In genomic region chr19:44685877-44686276, GRCh38 we compare ENCODE assay signal across 13 cellular contexts. TPM values are rescaled to one million over a fixed set of nuclear protein-coding genes. Genes with fewer than 3 reads are reported as not detected.
DNase-seq lines count a peak whose midpoint lies in the region; TF ChIP-seq lines count a peak whose summit lies in the region.
"Had no signal": no experiment of that assay in that cellular context is flagged by ENCODE, and none has a peak within 500 bp of the region (broad histone marks: within the 10 kb centered on the region; RNA-seq: fewer than 3 reads in every experiment).

No MANE protein-coding gene starts in this region.

- WGBS in GM23248 (ENCODE audit: low coverage in 1 of 2, low lambda C conversion rate in 2 of 2, missing lambda C conversion rate in 2 of 2), 2 experiments = 86 to 91% methylated on average over 4 of the region's 4 CpGs
- WGBS in smooth muscle cell (ENCODE audit: low lambda C conversion rate) = 29% methylated on average over 4 of the region's 4 CpGs

- no peaks in the 10 kb centered on the region for H3K9me2 ChIP-seq in GM23248 (ENCODE audit: insufficient read depth)

- no peak overlapping the region for H2AFZ ChIP-seq in GM23248
- H2AFZ ChIP-seq in fibroblast of lung (ENCODE audit: low read length) = no peak overlapping the region
- H2AFZ ChIP-seq in smooth muscle cell (ENCODE audit: low read depth) = no peak overlapping the region

- H3K9ac ChIP-seq in GM23248 (no peak overlapping the region), fibroblast of lung (ENCODE audit: insufficient read depth, low read length) (no peak overlapping the region), smooth muscle cell (ENCODE audit: low read depth) (no peak overlapping the region)

- H3K27me3 ChIP-seq in GM23248 (replicated peaks; ENCODE audit: insufficient read depth) (no peaks in the 10 kb centered on the region), fibroblast of lung (ENCODE audit: control insufficient read depth, insufficient read depth, low read length) (no peaks in the 10 kb centered on the region), smooth muscle cell (ENCODE audit: low read depth) (no peaks in the 10 kb centered on the region)
- H3K27me3 ChIP-seq: thyroid gland had no signal

- H3K4me2 ChIP-seq in GM23248 (ENCODE audit: unreplicated experiment) = no peak overlapping the region
- H3K4me2 ChIP-seq in fibroblast of lung (ENCODE audit: extremely low read depth, insufficient read depth, low read length) = no peak overlapping the region
- H3K4me2 ChIP-seq in smooth muscle cell = peak overlapping the region; percentile 32

- H3K36me3 ChIP-seq in GM23248 (ENCODE audit: low read depth) = no peaks in the 10 kb centered on the region
- H3K36me3 ChIP-seq in fibroblast of lung (ENCODE audit: control insufficient read depth, insufficient read depth, low read length) = peaks cover 6% of the 10 kb centered on the region
- H3K36me3 ChIP-seq in smooth muscle cell (ENCODE audit: low read depth) = no peaks in the 10 kb centered on the region
- H3K36me3 ChIP-seq: thyroid gland had no signal

- in situ Hi-C loops in GM23248 (cut with MboI) = no loop called here

- H3K27ac ChIP-seq in GM23248 = peak overlapping the region; percentile 59; the same call in 1 of the 2 replicates
- no peak overlapping the region for H3K27ac ChIP-seq in fibroblast of lung (ENCODE audit: insufficient read depth, low read length)
- H3K27ac ChIP-seq in smooth muscle cell (ENCODE audit: low read depth) = peak overlapping the region; percentile 66

- 0 out of 2 replicates have a peak, but pooled peaks cover 6% of the 10 kb centered on the region for H3K4me1 ChIP-seq in GM23248 (ENCODE audit: insufficient read depth)
- H3K4me1 ChIP-seq in fibroblast of lung (ENCODE audit: control insufficient read depth, extremely low read depth, insufficient read depth, low read length) = peaks cover 5% of the 10 kb centered on the region
- no peaks in the 10 kb centered on the region for H3K4me1 ChIP-seq in smooth muscle cell (ENCODE audit: low read depth)

- DNase-seq in GM23248 (peak; percentile 25), RPMI7951 (ENCODE audit: low read depth) (peak; percentile 57), fibroblast of lung (ENCODE audit: low read depth in 2 of 2) (peak; percentile 24 to 70), smooth muscle cell (lab: John Stamatoyannopoulos, UW; ENCODE audit: unreplicated experiment) (no peak), NCI-H524 treated with DMSO at 0.1 percent for 48 hours (lab: John Stamatoyannopoulos, UW) (no peak), H4 (ENCODE audit: low spot score) (no peak)
- no peak for DNase-seq in activated effector memory CD4-positive, alpha-beta T cell treated with anti-CD3 and anti-CD28 coated beads, Interleukin-2, amount 50 U/mL, for 16 hours
- DNase-seq: activated CD8-positive, alpha-beta memory T cell treated with anti-CD3 and anti-CD28 coated beads, Interleukin-2, amount 50 U/mL, for 4 hours; NCI-H1417; NCI-H82 had no signal

- peaks cover 9% of the 10 kb centered on the region; the same call in 1 of the 2 replicates for H3F3A ChIP-seq in GM23248 (ENCODE audit: insufficient read depth)
- no peaks in the 10 kb centered on the region for H3F3A ChIP-seq in smooth muscle cell (ENCODE audit: low read depth)

- H3K9me3 ChIP-seq in GM23248 (ENCODE audit: low read depth) (no peaks in the 10 kb centered on the region), fibroblast of lung (ENCODE audit: control insufficient read depth, insufficient read depth, low read depth, low read length) (no peaks in the 10 kb centered on the region), smooth muscle cell (replicated peaks; ENCODE audit: low read depth) (no peaks in the 10 kb centered on the region)
- H3K9me3 ChIP-seq: thyroid gland had no signal

- no peak overlapping the region for H3K4me3 ChIP-seq in GM23248
- no peak overlapping the region for H3K4me3 ChIP-seq in fibroblast of lung (replicated peaks in 1 of 4; ENCODE audit: control extremely low read depth in 1 of 4, insufficient read depth in 1 of 4, low read depth in 3 of 4, low read length in 4 of 4)
- H3K4me3 ChIP-seq in smooth muscle cell = no peak overlapping the region
- H3K4me3 ChIP-seq: thyroid gland had no signal

- no peaks in the 10 kb centered on the region for H3K79me2 ChIP-seq in GM23248 (ENCODE audit: insufficient read depth)
- no peaks in the 10 kb centered on the region for H3K79me2 ChIP-seq in fibroblast of lung (ENCODE audit: control insufficient read depth, insufficient read depth, low read length)
- no peaks in the 10 kb centered on the region for H3K79me2 ChIP-seq in smooth muscle cell (ENCODE audit: low read depth)

- TF ChIP-seq CTCF in fibroblast of lung (conservative IDR thresholded peaks at IDR 0.05 in 1 of 2, IDR thresholded peaks at IDR 0.05 in 1 of 2; ENCODE audit: low read depth in 1 of 2, low read length in 2 of 2) (no peak), smooth muscle cell (IDR thresholded peaks at IDR 0.05; ENCODE audit: borderline replicate concordance, insufficient read depth, poor library complexity, severe bottlenecking) (no peak)

- H4K20me1 ChIP-seq in GM23248 (ENCODE audit: insufficient read depth) (no peaks in the 10 kb centered on the region), fibroblast of lung (ENCODE audit: control insufficient read depth, extremely low read depth, insufficient read depth, low read length) (no peaks in the 10 kb centered on the region), smooth muscle cell (ENCODE audit: low read depth) (no peaks in the 10 kb centered on the region)

RNA-seq across cellular contexts. Expression of gene CEACAM16, which starts 13.1 kb away (rescaled TPM):
- total RNA-seq in GM23248 (2014; rRNA removed; shearing (Covaris generic)) = not detected in 2 replicates
- not detected in 2 replicates for polyA plus RNA-seq in GM23248 (2016; fragmentation: Nextera tagmentation; extraction: Ambion mirVana)
- 0.20 TPM in 1 of 2 replicates, not detected in the other for total RNA-seq in RPMI7951 (2014; rRNA removed; shearing (Covaris generic))
- under 0.01 TPM in 1 of 2 replicates, not detected in the other for total RNA-seq in fibroblast of lung
- polyA plus RNA-seq in fibroblast of lung = not detected in 2 replicates
- polyA plus RNA-seq in fibroblast of lung (2012) = not detected in 2 replicates
- polyA minus RNA-seq in fibroblast of lung (ENCODE audit: low replicate concordance) = not detected in 2 replicates
- not detected in 2 replicates for total RNA-seq in smooth muscle cell
- not detected in 2 replicates for polyA plus RNA-seq in smooth muscle cell
- not detected in 2 replicates for total RNA-seq in H4 (2014; rRNA removed; shearing (Covaris generic))
- total RNA-seq: frontal cortex, mesothelial cell of epicardium had no signal

RNA-seq across cellular contexts. Expression of gene CEACAM19, which starts 14.6 kb away (rescaled TPM):
- total RNA-seq in GM23248 (2014; rRNA removed; shearing (Covaris generic)) = 0.51 and 1.9 TPM in 2 replicates
- polyA plus RNA-seq in GM23248 (2016; fragmentation: Nextera tagmentation; extraction: Ambion mirVana) = 1.3 and 1.7 TPM in 2 replicates
- total RNA-seq in RPMI7951 (2014; rRNA removed; shearing (Covaris generic)) = 0.12 and 0.20 TPM in 2 replicates
- 3.1 and 7.8 TPM in 2 replicates for total RNA-seq in fibroblast of lung
- 7.7 and 9.9 TPM in 2 replicates for polyA plus RNA-seq in fibroblast of lung
- polyA plus RNA-seq in fibroblast of lung (2012) = 13.4 and 17.4 TPM in 2 replicates
- polyA minus RNA-seq in fibroblast of lung (ENCODE audit: low replicate concordance) = 9.1 and 12.4 TPM in 2 replicates
- 0.81 and 1.5 TPM in 2 replicates for total RNA-seq in smooth muscle cell
- 0.88 and 2.4 TPM in 2 replicates for polyA plus RNA-seq in smooth muscle cell
- total RNA-seq in H4 (2014; rRNA removed; shearing (Covaris generic)) = 0.23 and 1.0 TPM in 2 replicates

RNA-seq across cellular contexts. Expression of gene PVR, which starts 42.2 kb away (rescaled TPM):
- total RNA-seq in GM23248 (2014; rRNA removed; shearing (Covaris generic)) = 140 and 148 TPM in 2 replicates
- 58.8 and 63.3 TPM in 2 replicates for polyA plus RNA-seq in GM23248 (2016; fragmentation: Nextera tagmentation; extraction: Ambion mirVana)
- 34.2 and 35.7 TPM in 2 replicates for total RNA-seq in RPMI7951 (2014; rRNA removed; shearing (Covaris generic))
- 98.1 and 229 TPM in 2 replicates for total RNA-seq in fibroblast of lung
- polyA plus RNA-seq in fibroblast of lung = 167 and 230 TPM in 2 replicates
- 120 and 175 TPM in 2 replicates for polyA plus RNA-seq in fibroblast of lung (2012)
- polyA minus RNA-seq in fibroblast of lung (ENCODE audit: low replicate concordance) = 229 and 330 TPM in 2 replicates
- 23.5 and 25.4 TPM in 2 replicates for total RNA-seq in smooth muscle cell
- 28.5 and 35.0 TPM in 2 replicates for polyA plus RNA-seq in smooth muscle cell
- 41.9 and 46.0 TPM in 2 replicates for total RNA-seq in H4 (2014; rRNA removed; shearing (Covaris generic))

Comparison
In these comparisons a context has a peak if more than half of its experiments do, and no peak if none do; other contexts are left out.
1. DNase-seq: peak in GM23248 (single experiment), RPMI7951 (single experiment) and fibroblast of lung (2 of 2); none in smooth muscle cell (single experiment), activated effector memory CD4-positive, alpha-beta T cell treated with anti-CD3 and anti-CD28 coated beads, Interleukin-2, amount 50 U/mL, for 16 hours (single experiment), NCI-H524 treated with DMSO at 0.1 percent for 48 hours (single experiment) and H4 (single experiment).